ENCODE assay signal across 20 cellular contexts in the genomic region with DNA sequence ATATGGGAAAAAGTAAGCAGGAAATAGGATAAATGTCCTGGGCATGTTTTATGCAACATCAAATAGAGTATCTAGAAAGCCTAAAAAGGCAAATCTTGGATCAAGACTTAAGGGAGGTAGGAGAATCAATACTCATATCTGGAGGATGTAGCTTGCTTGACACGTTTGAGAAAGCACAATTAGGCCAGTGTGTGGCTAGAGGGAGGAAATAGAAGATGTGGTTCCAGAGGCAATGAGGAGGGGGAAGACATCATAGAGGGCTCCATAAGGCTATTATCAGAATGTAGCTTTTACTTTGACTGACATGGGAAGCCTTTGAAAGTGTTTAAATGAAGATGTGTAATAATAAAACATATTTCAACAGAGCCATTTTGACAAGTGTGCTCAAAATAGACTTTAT.
A peak's percentile ranks its signal among the peaks of the same experiment; 100 is the strongest.
DNase-seq lines count a peak whose midpoint lies in the region; FAIRE-seq and TF ChIP-seq lines count a peak whose summit lies in the region.
"Had no signal": no experiment of that assay in that cellular context is flagged by ENCODE, and none has a peak within 500 bp of the region (broad histone marks: within the 10 kb centered on the region; RNA-seq: fewer than 3 reads in every experiment).

No MANE protein-coding gene starts in this region.

- H3K79me2 ChIP-seq in OCI-LY1 (ENCODE audit: insufficient read depth, low read length) (no peaks in the 10 kb centered on the region), H1 (ENCODE audit: control insufficient read depth in 1 of 2, insufficient read depth in 2 of 2, low read length in 2 of 2) (no peaks in the 10 kb centered on the region)

- no peak overlapping the region for H3K9ac ChIP-seq in OCI-LY1 (ENCODE audit: low read length)
- no peak overlapping the region for H3K9ac ChIP-seq in H1 (replicated peaks in 1 of 4; ENCODE audit: extremely low read depth in 1 of 4, low read depth in 3 of 4, low read length in 3 of 4)
- H3K9ac ChIP-seq: BLaER1 had no signal

- no peak overlapping the region for H2BK15ac ChIP-seq in H1 (ENCODE audit: low read length)

- no peaks in the 10 kb centered on the region for H3K36me3 ChIP-seq in OCI-LY1 (ENCODE audit: insufficient read depth, low read length)
- no peaks in the 10 kb centered on the region for H3K36me3 ChIP-seq in H1 (ENCODE audit: control insufficient read depth in 2 of 4, insufficient read depth in 4 of 4, low read length in 3 of 4)
- H3K36me3 ChIP-seq: BLaER1 had no signal

- H2AK5ac ChIP-seq in H1 (ENCODE audit: low read depth, low read length) = no peak overlapping the region

- H2AFZ ChIP-seq in OCI-LY1 (ENCODE audit: low read length) (peak overlapping the region; percentile 3; the same call in 1 of the 2 replicates), H1 (ENCODE audit: low read length) (peak overlapping the region; percentile 82; the same call in 1 of the 2 replicates)

- H3K79me1 ChIP-seq in H1 (ENCODE audit: low read depth, low read length) = no peaks in the 10 kb centered on the region

- H2BK120ac ChIP-seq in H1 (replicated peaks; ENCODE audit: low read depth, low read length) = no peak overlapping the region

- CTCF ChIA-PET in H1 (lab: Charles Lee; ENCODE audit: partially characterized antibody) = no interaction called here

- H3K23me2 ChIP-seq in H1 (ENCODE audit: low read depth, low read length) = no peaks in the 10 kb centered on the region

- no peak for TF ChIP-seq POLR2A in H1 (IDR thresholded peaks at IDR 0.05; ENCODE audit: control extremely low read depth in 1 of 2, low read depth in 2 of 2, low read length in 2 of 2)

- no peak for TF ChIP-seq RAD21 in H1 (IDR thresholded peaks at IDR 0.05 in 1 of 2, conservative IDR thresholded peaks at IDR 0.05 in 1 of 2; ENCODE audit: low read depth in 2 of 2, low read length in 2 of 2)

- peaks cover 5% of the 10 kb centered on the region for H3K4me1 ChIP-seq in OCI-LY1 (ENCODE audit: insufficient read depth, low read length, severe bottlenecking)
- no peaks in the 10 kb centered on the region for H3K4me1 ChIP-seq in H1 (replicated peaks in 1 of 4; ENCODE audit: control insufficient read depth in 3 of 4, insufficient read depth in 4 of 4, low read length in 3 of 4)
- H3K4me1 ChIP-seq: BLaER1, Caco-2 had no signal

- H4K20me1 ChIP-seq in OCI-LY1 (ENCODE audit: insufficient read depth, low read length) (no peaks in the 10 kb centered on the region), H1 (replicated peaks in 1 of 2; ENCODE audit: control insufficient read depth in 1 of 2, insufficient read depth in 2 of 2, low read length in 2 of 2) (no peaks in the 10 kb centered on the region)
- H4K20me1 ChIP-seq: BLaER1 had no signal

- no peak overlapping the region for H2BK20ac ChIP-seq in H1 (ENCODE audit: low read length)

- no peak overlapping the region for H4K91ac ChIP-seq in H1 (replicated peaks; ENCODE audit: insufficient read length, low read length)

- H2BK12ac ChIP-seq in H1 (ENCODE audit: low read depth, low read length) = no peak overlapping the region

- H3K4me2 ChIP-seq in OCI-LY1 (ENCODE audit: low read length) = no peak overlapping the region
- H3K4me2 ChIP-seq in H1 (ENCODE audit: insufficient read depth in 1 of 2, low read depth in 2 of 2, low read length in 2 of 2) = no peak overlapping the region
- H3K4me2 ChIP-seq: BLaER1 had no signal

- TF ChIP-seq CTCF in OCI-LY1 (IDR thresholded peaks at IDR 0.05; ENCODE audit: low read length) (no peak), H1 (IDR thresholded peaks at IDR 0.05; ENCODE audit: control extremely low read depth in 1 of 3, insufficient read depth in 1 of 3, low read depth in 1 of 3, low read length in 3 of 3) (no peak)

- no peak overlapping the region for H3K56ac ChIP-seq in H1 (replicated peaks; ENCODE audit: insufficient read length, low read depth, low read length)

- FAIRE-seq in H1 (lab: Jason Lieb, UNC) = no peak
- FAIRE-seq: GM12891, GM18507 had no signal

- no peak overlapping the region for H3K18ac ChIP-seq in H1 (ENCODE audit: extremely low read depth, low read length)

- H3K4me3 ChIP-seq in OCI-LY1 (ENCODE audit: low read depth, low read length, poor library complexity, severe bottlenecking) (no peak overlapping the region), H1 (ENCODE audit: extremely low read depth in 1 of 4, insufficient read depth in 2 of 4, low read depth in 3 of 4, low read length in 4 of 4) (no peak overlapping the region)
- H3K4me3 ChIP-seq: BLaER1 had no signal

- H3K9me3 ChIP-seq in OCI-LY1 (ENCODE audit: low read length) = no peaks in the 10 kb centered on the region
- H3K9me3 ChIP-seq in H1 (ENCODE audit: insufficient read depth in 2 of 2, low read depth in 1 of 2, low read length in 1 of 2) = no peaks in the 10 kb centered on the region
- H3K9me3 ChIP-seq: BLaER1, Caco-2 had no signal

- H4K8ac ChIP-seq in H1 (ENCODE audit: extremely low read depth, insufficient read depth, low read length) = no peak overlapping the region

- H3K4ac ChIP-seq in H1 (replicated peaks; ENCODE audit: insufficient read length, low read depth, low read length) = no peak overlapping the region

- H3K27me3 ChIP-seq in OCI-LY1 (ENCODE audit: insufficient read depth, low read length) (no peaks in the 10 kb centered on the region), H1 (replicated peaks in 1 of 4; ENCODE audit: control insufficient read depth in 3 of 4, extremely low read depth in 1 of 4, insufficient read depth in 3 of 4, low read length in 3 of 4) (no peaks in the 10 kb centered on the region)
- H3K27me3 ChIP-seq: BLaER1 had no signal

- DNase-seq in NCI-H2227 treated with DMSO at 0.1 percent for 48 hours (lab: John Stamatoyannopoulos, UW) = peak; percentile 70
- DNase-seq in NCI-H2227 (lab: John Stamatoyannopoulos, UW; ENCODE audit: unreplicated experiment) = no peak
- DNase-seq in H1 (ENCODE audit: low read depth in 1 of 2, low spot score in 2 of 2) = no peak
- DNase-seq in DMS153 (lab: John Stamatoyannopoulos, UW) = no peak
- no peak for DNase-seq in epidermal melanocyte (ENCODE audit: insufficient read length, low spot score)
- DNase-seq: Caco-2; CD4-positive, CD25-positive, alpha-beta regulatory T cell; CD8-positive, alpha-beta T cell; DMS79; EL; GDM1; GOT3; H7; HCEC 1CT had no signal

- POLR2A ChIA-PET in H1 (lab: Charles Lee; ENCODE audit: partially characterized antibody) = no interaction called here

- no peak overlapping the region for H4K5ac ChIP-seq in H1 (ENCODE audit: insufficient read length, low read depth, low read length)

- 61% methylated on average over 1 of the region's 1 CpG; no CpG with 5 or more reads in 1 of the 2 experiments for WGBS in H1 (ENCODE audit: extremely low coverage in 1 of 2, insufficient coverage in 1 of 2, insufficient read length in 1 of 2, insufficient replicate concordance in 2 of 2, low coverage in 1 of 2, low lambda C conversion rate in 2 of 2, missing lambda C conversion rate in 1 of 2), 2 experiments

- no peak for TF ChIP-seq EP300 in H1 (IDR thresholded peaks at IDR 0.05; ENCODE audit: borderline replicate concordance in 1 of 2, low read depth in 2 of 2, low read length in 2 of 2)

- no peak overlapping the region for H3K14ac ChIP-seq in H1 (ENCODE audit: insufficient read length)

- no peaks in the 10 kb centered on the region for H3K9me2 ChIP-seq in OCI-LY1 (ENCODE audit: low read depth, low read length)

- no peak overlapping the region for H2BK5ac ChIP-seq in H1 (ENCODE audit: low read depth, low read length)

- H3K27ac ChIP-seq in OCI-LY1 (ENCODE audit: low read depth, low read length, poor library complexity, severe bottlenecking) (no peak overlapping the region), H1 (ENCODE audit: low read depth, low read length) (no peak overlapping the region)
- H3K27ac ChIP-seq: 22Rv1, BLaER1, C4-2B had no signal

- no peak overlapping the region for H3K23ac ChIP-seq in H1 (ENCODE audit: insufficient read length)

- no peaks in the 10 kb centered on the region for H3F3A ChIP-seq in OCI-LY1 (ENCODE audit: insufficient read depth, low read length)

TF ChIP-seq in H1, 55 proteins besides CTCF, POLR2A, EP300 and RAD21:
- TF ChIP-seq SRF (IDR thresholded peaks at IDR 0.05; ENCODE audit: low read depth, low read length) (no peak), NRF1 (IDR thresholded peaks at IDR 0.05; ENCODE audit: low read depth, low read length) (no peak), EZH2 (IDR thresholded peaks at IDR 0.05; ENCODE audit: low read depth, low read length, severe bottlenecking) (no peak), TEAD4 (IDR thresholded peaks at IDR 0.05; ENCODE audit: low read depth, low read length) (no peak)
